Comparison of ENCODE assay signal across 9 cellular contexts in genomic region chr3:57805674-57806073, GRCh38. TPM values are rescaled to one million over a fixed set of nuclear protein-coding genes. Genes with fewer than 3 reads are reported as not detected.
DNase-seq lines count a peak whose midpoint lies in the region; ATAC-seq and TF ChIP-seq lines count a peak whose summit lies in the region.
"Had no signal": no experiment of that assay in that cellular context is flagged by ENCODE, and none has a peak within 500 bp of the region (broad histone marks: within the 10 kb centered on the region; RNA-seq: fewer than 3 reads in every experiment).

No MANE protein-coding gene starts in this region.

- peaks cover 27% of the 10 kb centered on the region for H3K4me1 ChIP-seq in CD8-positive, alpha-beta T cell (ENCODE audit: insufficient read depth, low read length)
- H3K4me1 ChIP-seq in HUES48 (ENCODE audit: control insufficient read depth, insufficient read depth, low read length): peaks cover 40% of the 10 kb centered on the region
- peaks cover 17 to 46% of the 10 kb centered on the region in 2 donors for H3K4me1 ChIP-seq in left lung

- H3K27me3 Mint-ChIP-seq in CD8-positive, alpha-beta T cell (ENCODE audit: low read depth): no peaks in the 10 kb centered on the region
- no peaks in the 10 kb centered on the region for H3K27me3 Mint-ChIP-seq in progenitor cell of endocrine pancreas

- no peak for DNase-seq in CD8-positive, alpha-beta T cell
- DNase-seq in astrocyte of the hippocampus (ENCODE audit: low read depth, low spot score): peak; percentile 77
- DNase-seq in left lung: no peak
- no peak for DNase-seq in MV-4-11 (lab: John Stamatoyannopoulos, UW)
- no peak for DNase-seq in progenitor cell of endocrine pancreas (ENCODE audit: low spot score, unreplicated experiment)
- DNase-seq: NCI-H2227 treated with DMSO at 0.1 percent for 48 hours had no signal

- no peak overlapping the region for H3K27ac ChIP-seq in CD8-positive, alpha-beta T cell (ENCODE audit: low read depth, low read length)
- H3K27ac ChIP-seq in HUES48 (ENCODE audit: low read depth, low read length): peak overlapping the region; percentile 78
- no peak overlapping the region for H3K27ac ChIP-seq in left lung

- POLR2A ChIA-PET in CD8-positive, alpha-beta T cell (lab: Charles Lee): interaction anchor here (0.6 kb wide), 1 partner anchor 209 kb away, joined by 5 read pairs; no protein-coding TSS in a partner anchor

- H3K9me3 ChIP-seq in CD8-positive, alpha-beta T cell (ENCODE audit: low read length): no peaks in the 10 kb centered on the region
- H3K9me3 ChIP-seq in HUES48 (ENCODE audit: control insufficient read depth, insufficient read depth, low read length): no peaks in the 10 kb centered on the region
- H3K9me3 ChIP-seq in left lung: no peaks in the 10 kb centered on the region

- H3K4me1 Mint-ChIP-seq in CD8-positive, alpha-beta T cell (ENCODE audit: low read depth): peaks cover 75% of the 10 kb centered on the region
- H3K4me1 Mint-ChIP-seq in progenitor cell of endocrine pancreas (ENCODE audit: low read depth): peaks cover 9% of the 10 kb centered on the region

- no peak overlapping the region for H3K27ac Mint-ChIP-seq in CD8-positive, alpha-beta T cell
- H3K27ac Mint-ChIP-seq in progenitor cell of endocrine pancreas: no peak overlapping the region

- no peak for TF ChIP-seq CTCF in CD8-positive, alpha-beta T cell (IDR thresholded peaks at IDR 0.05)
- TF ChIP-seq CTCF in left lung (IDR thresholded peaks at IDR 0.05) (no peak), progenitor cell of endocrine pancreas (IDR thresholded peaks at IDR 0.05; ENCODE audit: unreplicated experiment) (no peak)

- no peaks in the 10 kb centered on the region for H3K36me3 ChIP-seq in CD8-positive, alpha-beta T cell (ENCODE audit: insufficient read depth, low read length)
- H3K36me3 ChIP-seq in HUES48 (ENCODE audit: control insufficient read depth, insufficient read depth, low read length) (no peaks in the 10 kb centered on the region), left lung (no peaks in the 10 kb centered on the region)

- H3K4me3 ChIP-seq in CD8-positive, alpha-beta T cell (ENCODE audit: low read depth, low read length): no peak overlapping the region
- H3K4me3 ChIP-seq in HUES48 (ENCODE audit: low read depth, low read length): no peak overlapping the region
- no peak overlapping the region for H3K4me3 ChIP-seq in left lung

- no peaks in the 10 kb centered on the region for H3K27me3 ChIP-seq in CD8-positive, alpha-beta T cell (ENCODE audit: insufficient read depth, low read length)
- no peaks in the 10 kb centered on the region for H3K27me3 ChIP-seq in HUES48 (ENCODE audit: control insufficient read depth, insufficient read depth, low read length)
- H3K27me3 ChIP-seq in left lung: no peaks in the 10 kb centered on the region

- no peak overlapping the region for H3K4me3 Mint-ChIP-seq in CD8-positive, alpha-beta T cell
- no peak overlapping the region for H3K4me3 Mint-ChIP-seq in progenitor cell of endocrine pancreas (ENCODE audit: low read depth)

- CTCF ChIA-PET in CD8-positive, alpha-beta T cell (lab: Charles Lee): no interaction called here

- H3K36me3 Mint-ChIP-seq in CD8-positive, alpha-beta T cell: peaks cover 2% of the 10 kb centered on the region
- H3K36me3 Mint-ChIP-seq in progenitor cell of endocrine pancreas (ENCODE audit: insufficient read depth): peaks cover 1% of the 10 kb centered on the region

- no peak overlapping the region for H3K9ac ChIP-seq in HUES48 (ENCODE audit: low read depth, low read length)

- H3K9me3 Mint-ChIP-seq in CD8-positive, alpha-beta T cell: peaks cover 2% of the 10 kb centered on the region
- H3K9me3 Mint-ChIP-seq in progenitor cell of endocrine pancreas (ENCODE audit: low read depth): no peaks in the 10 kb centered on the region

- intact Hi-C loops in CD8-positive, alpha-beta T cell (cut with DNase I, micrococcal nuclease): no loop called here
- intact Hi-C loops in left lung (cut with DNase I): no loop called here

- ATAC-seq in CD8-positive, alpha-beta T cell: peak; percentile 56
- peak; percentile 75 for ATAC-seq in left lung
- ATAC-seq in GM18498 (IDR thresholded peaks at IDR 0.05; ENCODE audit: unreplicated experiment): no peak
- ATAC-seq in GM18502 (IDR thresholded peaks at IDR 0.05; ENCODE audit: poor library complexity, unreplicated experiment): no peak

RNA-seq across cellular contexts. Expression of gene SLMAP, which starts 49.6 kb away (rescaled TPM):
- 10 to 100 TPM; 55.0 to 56.7 TPM for total RNA-seq in CD8-positive, alpha-beta T cell
- total RNA-seq in left lung (10 to 100 TPM; 62.1 to 65.3 TPM), progenitor cell of endocrine pancreas (64.7 and 65.8 TPM in 2 replicates)

Comparison
In these comparisons a context has a peak if more than half of its experiments do, and no peak if none do; other contexts are left out.
1. ATAC-seq: peak in CD8-positive, alpha-beta T cell (single experiment) and left lung (single experiment); none in GM18498 (single experiment) and GM18502 (single experiment).